1 cellular context compared by ENCODE assay signal in the genomic region with DNA sequence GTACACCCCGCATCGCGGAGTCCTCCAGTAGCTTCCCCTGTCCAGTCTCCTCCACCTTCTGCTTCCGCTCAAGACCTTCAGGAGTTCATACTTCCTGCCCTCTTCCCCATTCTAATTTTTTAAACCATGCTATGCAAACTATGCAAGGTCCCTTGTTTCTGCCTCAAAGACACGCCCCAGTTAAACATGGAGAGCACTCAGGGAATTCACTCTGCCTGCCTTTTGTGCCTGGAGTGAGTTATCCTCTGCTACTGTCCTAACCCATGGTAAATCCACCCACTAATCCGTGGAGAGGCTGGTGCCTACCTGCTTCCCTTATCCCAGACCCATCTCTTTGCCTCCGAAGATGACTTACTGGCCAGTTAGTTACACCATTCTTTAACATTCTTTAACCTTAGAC.
TF ChIP-seq lines count a peak whose summit lies in the region.

No MANE protein-coding gene starts in this region.

TF ChIP-seq in IMR-90, 13 proteins besides CTCF, POLR2A, EP300 and RAD21 (continued from another document):
- TF ChIP-seq MAZ (IDR thresholded peaks at IDR 0.05; ENCODE audit: borderline replicate concordance, low read depth, low read length) (no peak), CHD1 (IDR thresholded peaks at IDR 0.05; ENCODE audit: low read depth, low read length) (no peak)
- TF ChIP-seq, protein P1, sequence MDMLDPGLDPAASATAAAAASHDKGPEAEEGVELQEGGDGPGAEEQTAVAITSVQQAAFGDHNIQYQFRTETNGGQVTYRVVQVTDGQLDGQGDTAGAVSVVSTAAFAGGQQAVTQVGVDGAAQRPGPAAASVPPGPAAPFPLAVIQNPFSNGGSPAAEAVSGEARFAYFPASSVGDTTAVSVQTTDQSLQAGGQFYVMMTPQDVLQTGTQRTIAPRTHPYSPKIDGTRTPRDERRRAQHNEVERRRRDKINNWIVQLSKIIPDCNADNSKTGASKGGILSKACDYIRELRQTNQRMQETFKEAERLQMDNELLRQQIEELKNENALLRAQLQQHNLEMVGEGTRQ (IDR thresholded peaks at IDR 0.05; ENCODE audit: low read depth, low read length), result no peak
